ENCODE assay signal across 26 cellular contexts in genomic region chr2:109398616-109399015, GRCh38.
"Had no signal": no experiment of that assay in that cellular context is flagged by ENCODE, and none has a peak within 500 bp of the region (broad histone marks: within the 10 kb centered on the region; RNA-seq: fewer than 3 reads in every experiment).

No MANE protein-coding gene starts in this region.

- H3K36me3 Mint-ChIP-seq: activated CD8-positive, alpha-beta memory T cell treated with anti-CD3 and anti-CD28 coated beads, Interleukin-2, amount 10 ng/mL, durations not matched to agents 7 days and 5 days; naive B cell had no signal

- H3K4me3 Mint-ChIP-seq: activated B cell treated with CpG ODN at 0.5 μM for 24 hours; activated CD4-positive, alpha-beta memory T cell treated with anti-CD3 and anti-CD28 coated beads, Interleukin-2, amount 10 ng/mL, durations not matched to agents 7 days and 5 days; activated CD8-positive, alpha-beta memory T cell treated with anti-CD3 and anti-CD28 coated beads, Interleukin-2, amount 10 ng/mL, durations not matched to agents 7 days and 5 days; activated naive CD4-positive, alpha-beta T cell treated with anti-CD3 and anti-CD28 coated beads, Interleukin-2, amount 50 U/mL, for 24 hours; activated T-helper 1 cell treated with anti-CD3 and anti-CD28 coated beads, Interleukin-12 subunit alpha, Interleukin-12 subunit beta, Interleukin-2, Interleukin-4 antibody, amounts not matched to agents 30 ng/mL and 10 ng/mL and 1 ng/mL, durations not matched to agents 14 hours and 24 hours and 36 hours; central memory CD8-positive, alpha-beta T cell; naive B cell; neural crest cell had no signal

- H3K4me3 ChIP-seq: breast epithelium, colonic mucosa, esophagus muscularis mucosa, gastroesophageal sphincter, heart left ventricle, lower lobe of right lung, prostate gland, right atrium auricular region, spleen, thyroid gland, upper lobe of right lung had no signal

- H3K27ac ChIP-seq: breast epithelium, colonic mucosa, esophagus muscularis mucosa, gastroesophageal sphincter, heart left ventricle, lower lobe of right lung, prostate gland, right atrium auricular region, spleen, thyroid gland, upper lobe of right lung had no signal

- H3K9me3 Mint-ChIP-seq: activated B cell treated with CpG ODN at 0.5 μM for 24 hours; activated CD4-positive, alpha-beta memory T cell treated with anti-CD3 and anti-CD28 coated beads, Interleukin-2, amount 10 ng/mL, durations not matched to agents 7 days and 5 days; activated naive CD4-positive, alpha-beta T cell treated with anti-CD3 and anti-CD28 coated beads, Interleukin-2, amount 50 U/mL, for 24 hours; activated T-helper 1 cell treated with anti-CD3 and anti-CD28 coated beads, Interleukin-12 subunit alpha, Interleukin-12 subunit beta, Interleukin-2, Interleukin-4 antibody, amounts not matched to agents 30 ng/mL and 10 ng/mL and 1 ng/mL, durations not matched to agents 14 hours and 24 hours and 36 hours; central memory CD8-positive, alpha-beta T cell; naive B cell; neural crest cell had no signal

- H3K27me3 Mint-ChIP-seq: activated B cell treated with CpG ODN at 0.5 μM for 24 hours; activated naive CD4-positive, alpha-beta T cell treated with anti-CD3 and anti-CD28 coated beads, Interleukin-2, amount 50 U/mL, for 24 hours; naive B cell had no signal

- H3K27ac Mint-ChIP-seq: activated B cell treated with CpG ODN at 0.5 μM for 24 hours; activated CD4-positive, alpha-beta memory T cell treated with anti-CD3 and anti-CD28 coated beads, Interleukin-2, amount 10 ng/mL, durations not matched to agents 7 days and 5 days; activated CD8-positive, alpha-beta memory T cell treated with anti-CD3 and anti-CD28 coated beads, Interleukin-2, amount 10 ng/mL, durations not matched to agents 7 days and 5 days; activated naive CD4-positive, alpha-beta T cell treated with anti-CD3 and anti-CD28 coated beads, Interleukin-2, amount 50 U/mL, for 24 hours; activated T-helper 1 cell treated with anti-CD3 and anti-CD28 coated beads, Interleukin-12 subunit alpha, Interleukin-12 subunit beta, Interleukin-2, Interleukin-4 antibody, amounts not matched to agents 30 ng/mL and 10 ng/mL and 1 ng/mL, durations not matched to agents 14 hours and 24 hours and 36 hours had no signal

- ATAC-seq: activated CD8-positive, alpha-beta memory T cell treated with anti-CD3 and anti-CD28 coated beads, Interleukin-2, amount 10 ng/mL, durations not matched to agents 7 days and 5 days; gastroesophageal sphincter; heart left ventricle; left colon; lower lobe of right lung; stimulated activated naive CD8-positive, alpha-beta T cell treated with anti-CD3 and anti-CD28 coated beads, Interleukin-15, Interleukin-2, amounts not matched to agents 100 U/mL and 50 U/mL, for 24 hours; upper lobe of right lung had no signal

- DNase-seq: activated B cell treated with CpG ODN at 0.5 μM for 24 hours; activated CD4-positive, alpha-beta memory T cell treated with anti-CD3 and anti-CD28 coated beads, Interleukin-2, amount 10 ng/mL, durations not matched to agents 7 days and 5 days; activated CD4-positive, alpha-beta T cell treated with anti-CD3 and anti-CD28 coated beads for 48 hours; activated CD8-positive, alpha-beta memory T cell treated with anti-CD3 and anti-CD28 coated beads, Interleukin-2, amount 10 ng/mL, durations not matched to agents 7 days and 5 days; activated gamma-delta T cell; activated T-cell treated with anti-CD3 and anti-CD28 coated beads for 4 hours; colonic mucosa; heart left ventricle; left colon; lower lobe of right lung; naive B cell; spleen; stimulated activated CD4-positive, alpha-beta T cell treated with anti-CD3 and anti-CD28 coated beads, Interleukin-4, amount 100 ng/mL, for 24 hours; stimulated activated naive CD8-positive, alpha-beta T cell treated with anti-CD3 and anti-CD28 coated beads, Interleukin-15, Interleukin-2, amounts not matched to agents 100 U/mL and 50 U/mL, for 24 hours; T-helper 9 cell; thyroid gland; upper lobe of right lung had no signal
